ENCODE assay signal across 9 cellular contexts in genomic region chr1:146019225-146020057, GRCh38. TPM values are rescaled to one million over a fixed set of nuclear protein-coding genes. Genes with fewer than 3 reads are reported as not detected.
DNase-seq lines count a peak whose midpoint lies in the region; ATAC-seq and TF ChIP-seq lines count a peak whose summit lies in the region.
"Had no signal": no experiment of that assay in that cellular context is flagged by ENCODE, and none has a peak within 500 bp of the region (broad histone marks: within the 10 kb centered on the region; RNA-seq: fewer than 3 reads in every experiment).

No MANE protein-coding gene starts in this region.

- peak overlapping the region; percentile 41 for H3K4me3 Mint-ChIP-seq in activated T-cell treated with anti-CD3 and anti-CD28 coated beads, Interleukin-2, amount 50 U/mL, for 72 hours
- H3K4me3 Mint-ChIP-seq in effector memory CD8-positive, alpha-beta T cell = peak overlapping the region in 1 of 2 donors; percentile 33
- peak overlapping the region; percentile 34 for H3K4me3 Mint-ChIP-seq in mesothelial cell of epicardium

- H3K4me3 ChIP-seq in thoracic aorta = peak overlapping the region; percentile 58

- DNase-seq in activated T-cell treated with anti-CD3 and anti-CD28 coated beads, Interleukin-2, amount 50 U/mL, for 72 hours = no peak
- no peak for DNase-seq in activated T-cell treated with anti-CD3 and anti-CD28 coated beads, Interleukin-2, amount 50 U/mL, for 1 hour
- DNase-seq in effector memory CD8-positive, alpha-beta T cell = no peak
- DNase-seq in mesothelial cell of epicardium (ENCODE audit: low spot score in 2 of 2, unreplicated experiment in 2 of 2) (no peak), thoracic aorta (ENCODE audit: low spot score) (no peak), activated gamma-delta T cell treated with Interleukin-2 at 50 U/mL for 16 hours (no peak), NCI-H1105 treated with DMSO at 0.1 percent for 48 hours (lab: John Stamatoyannopoulos, UW) (no peak)
- no peak for DNase-seq in stimulated activated CD4-positive, alpha-beta T cell treated with anti-CD3 and anti-CD28 coated beads, Interleukin-12 subunit alpha, Interleukin-12 subunit beta, amount 100 ng/mL, for 4 hours
- DNase-seq: NCI-H510A treated with DMSO at 0.1 percent for 48 hours had no signal

- no peak for TF ChIP-seq CTCF in mesothelial cell of epicardium (IDR thresholded peaks at IDR 0.05; ENCODE audit: unreplicated experiment)
- no peak for TF ChIP-seq CTCF in thoracic aorta (IDR thresholded peaks at IDR 0.05)

- H3K36me3 ChIP-seq in thoracic aorta = no peaks in the 10 kb centered on the region

- no peaks in the 10 kb centered on the region for H3K36me3 Mint-ChIP-seq in activated T-cell treated with anti-CD3 and anti-CD28 coated beads, Interleukin-2, amount 50 U/mL, for 72 hours (ENCODE audit: insufficient read depth in 2 of 2)
- H3K36me3 Mint-ChIP-seq in effector memory CD8-positive, alpha-beta T cell (ENCODE audit: insufficient read depth) = no peaks in the 10 kb centered on the region
- no peaks in the 10 kb centered on the region for H3K36me3 Mint-ChIP-seq in mesothelial cell of epicardium

- no peaks in the 10 kb centered on the region for H3K9me3 ChIP-seq in thoracic aorta

- peaks cover 68% of the 10 kb centered on the region for H3K27me3 Mint-ChIP-seq in activated T-cell treated with anti-CD3 and anti-CD28 coated beads, Interleukin-2, amount 50 U/mL, for 72 hours (ENCODE audit: low read depth)
- H3K27me3 Mint-ChIP-seq in effector memory CD8-positive, alpha-beta T cell = peaks cover 47 to 60% of the 10 kb centered on the region in 2 donors
- H3K27me3 Mint-ChIP-seq in mesothelial cell of epicardium (ENCODE audit: low read depth) = peaks cover 84% of the 10 kb centered on the region

- H3K4me1 ChIP-seq in thoracic aorta (ENCODE audit: control insufficient read depth in 1 of 2, low read depth in 2 of 2) = peaks cover 5 to 8% of the 10 kb centered on the region in 2 donors

- H3K27me3 ChIP-seq in thoracic aorta (replicated peaks; ENCODE audit: insufficient read depth) = no peaks in the 10 kb centered on the region

- H3K9me3 Mint-ChIP-seq in activated T-cell treated with anti-CD3 and anti-CD28 coated beads, Interleukin-2, amount 50 U/mL, for 72 hours = no peaks in the 10 kb centered on the region
- no peaks in the 10 kb centered on the region for H3K9me3 Mint-ChIP-seq in effector memory CD8-positive, alpha-beta T cell
- no peaks in the 10 kb centered on the region for H3K9me3 Mint-ChIP-seq in mesothelial cell of epicardium

- no peak overlapping the region for H3K27ac ChIP-seq in thoracic aorta

- H3K4me1 Mint-ChIP-seq in activated T-cell treated with anti-CD3 and anti-CD28 coated beads, Interleukin-2, amount 50 U/mL, for 72 hours (ENCODE audit: low read depth) = peaks cover 12% of the 10 kb centered on the region
- peaks cover 7% of the 10 kb centered on the region in 2 donors for H3K4me1 Mint-ChIP-seq in effector memory CD8-positive, alpha-beta T cell (ENCODE audit: low read depth in 2 of 2)
- H3K4me1 Mint-ChIP-seq in mesothelial cell of epicardium = peaks cover 6% of the 10 kb centered on the region

- peak; percentile 41 to 49 for ATAC-seq in activated T-cell treated with anti-CD3 and anti-CD28 coated beads, Interleukin-2, amount 50 U/mL, for 72 hours (replicated peaks in 1 of 2)
- peak; percentile 27 for ATAC-seq in effector memory CD8-positive, alpha-beta T cell (replicated peaks)
- no peak for ATAC-seq in thoracic aorta (ENCODE audit: insufficient number of reproducible peaks, low FRiP score, low read depth)

- no peak overlapping the region for H3K27ac Mint-ChIP-seq in activated T-cell treated with anti-CD3 and anti-CD28 coated beads, Interleukin-2, amount 50 U/mL, for 72 hours
- no peak overlapping the region for H3K27ac Mint-ChIP-seq in effector memory CD8-positive, alpha-beta T cell
- H3K27ac Mint-ChIP-seq in mesothelial cell of epicardium = no peak overlapping the region

RNA-seq across cellular contexts. Expression of gene HJV, which starts 2.1 kb away (rescaled TPM):
- total RNA-seq in activated T-cell treated with anti-CD3 and anti-CD28 coated beads, Interleukin-2, amount 50 U/mL, for 72 hours = not detected
- total RNA-seq in mesothelial cell of epicardium = not detected in 3 replicates
- not detected for total RNA-seq in thoracic aorta

RNA-seq across cellular contexts. Expression of gene TXNIP, which starts 23.1 kb away (rescaled TPM):
- total RNA-seq in activated T-cell treated with anti-CD3 and anti-CD28 coated beads, Interleukin-2, amount 50 U/mL, for 72 hours = 100 to 1,000 TPM; 141 to 212 TPM
- total RNA-seq in mesothelial cell of epicardium (125 to 129 TPM (median 129 TPM) in 3 replicates), thoracic aorta (100 to 1,000 TPM; 423 to 622 TPM)

RNA-seq across cellular contexts. Expression of gene POLR3GL, which starts 55.0 kb away (rescaled TPM):
- 10 to 100 TPM; 32.5 to 36.1 TPM for total RNA-seq in activated T-cell treated with anti-CD3 and anti-CD28 coated beads, Interleukin-2, amount 50 U/mL, for 72 hours
- total RNA-seq in mesothelial cell of epicardium (14.4 to 16.4 TPM (median 14.7 TPM) in 3 replicates), thoracic aorta (10 to 100 TPM; 16.9 TPM)

RNA-seq across cellular contexts. Expression of gene ANKRD34A, which starts 55.1 kb away (rescaled TPM):
- 1 to 10 TPM; 2.6 to 3.6 TPM for total RNA-seq in activated T-cell treated with anti-CD3 and anti-CD28 coated beads, Interleukin-2, amount 50 U/mL, for 72 hours
- total RNA-seq in mesothelial cell of epicardium (0.86 to 1.9 TPM (median 0.94 TPM) in 3 replicates), thoracic aorta (1 to 10 TPM; 1.1 TPM)
